Comparison of ENCODE assay signal across 8 cellular contexts in the genomic region with DNA sequence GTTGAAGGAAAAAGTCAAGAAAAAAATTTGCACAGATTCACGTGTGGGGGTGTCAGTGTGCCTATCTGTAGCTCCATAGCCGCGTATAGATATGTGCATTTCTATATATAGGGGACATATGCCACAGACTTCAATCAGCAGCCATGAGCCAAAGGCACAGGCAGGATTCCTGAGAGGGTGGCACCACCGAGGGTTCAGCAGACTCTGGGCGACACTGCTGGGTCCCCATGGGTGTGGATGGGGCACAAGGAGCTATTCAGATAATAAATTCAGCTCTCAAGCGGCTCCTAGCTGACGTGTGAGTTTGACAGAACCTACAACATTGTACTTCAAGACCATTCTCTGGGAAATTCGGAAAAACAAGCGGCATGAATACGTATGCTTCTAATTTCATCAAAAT.
"Had no signal": no experiment of that assay in that cellular context is flagged by ENCODE, and none has a peak within 500 bp of the region (broad histone marks: within the 10 kb centered on the region; RNA-seq: fewer than 3 reads in every experiment).

No MANE protein-coding gene starts in this region.

- H3K9me3 ChIP-seq: HAP-1 had no signal

- H3K4me2 ChIP-seq: GM23338 had no signal

- DNase-seq: GM23248, GOT3, H7, HCEC 1CT, HFFc6 had no signal

- H3K9me3 Mint-ChIP-seq: GM23338 had no signal

- H3K36me3 ChIP-seq: HAP-1 had no signal

- H3K27ac Mint-ChIP-seq: GM23338, HFFc6 had no signal

- H3K9ac ChIP-seq: GM23248 had no signal

- ATAC-seq: GM23338, HCT116 had no signal

- H3K4me3 Mint-ChIP-seq: GM23338, HFFc6 had no signal

- H2AFZ ChIP-seq: GM23248, GM23338 had no signal

- H3K4me3 ChIP-seq: GM23248, GM23338, HAP-1 had no signal

- H3K4me1 ChIP-seq: HAP-1 had no signal

- H3K27ac ChIP-seq: GM23248 had no signal
